ENCODE assay signal across 8 cellular contexts in genomic region chr5:140182803-140183367, GRCh38. TPM values are rescaled to one million over a fixed set of nuclear protein-coding genes. Genes with fewer than 3 reads are reported as not detected.
DNase-seq lines count a peak whose midpoint lies in the region; ATAC-seq and TF ChIP-seq lines count a peak whose summit lies in the region.

No MANE protein-coding gene starts in this region.

- H3K36me3 ChIP-seq in left lung: no peaks in the 10 kb centered on the region
- no peaks in the 10 kb centered on the region for H3K36me3 ChIP-seq in tibial nerve

- DNase-seq in NCI-H2107 treated with DMSO at 0.1 percent for 48 hours (lab: John Stamatoyannopoulos, UW; ENCODE audit: unreplicated experiment): peak; percentile 14
- DNase-seq in NCI-H2107 (lab: John Stamatoyannopoulos, UW): no peak
- DNase-seq in cardiac fibroblast (ENCODE audit: low read depth in 2 of 2): peak; percentile 59 to 79
- peak in 1 of 2 donors; percentile 63 for DNase-seq in left lung
- DNase-seq in tibial nerve (ENCODE audit: low spot score in 2 of 2): peak in 1 of 2 donors; percentile 65
- no peak for DNase-seq in GM19240 (ENCODE audit: insufficient read length, low spot score)

- intact Hi-C loops in left lung (cut with DNase I): no loop called here

- H3K27me3 ChIP-seq in left lung: no peaks in the 10 kb centered on the region
- no peaks in the 10 kb centered on the region for H3K27me3 ChIP-seq in tibial nerve

- peak; percentile 84 for ATAC-seq in left lung
- no peak for ATAC-seq in HG03520 (IDR thresholded peaks at IDR 0.05; ENCODE audit: unreplicated experiment)
- no peak for ATAC-seq in HG02870 (IDR thresholded peaks at IDR 0.05; ENCODE audit: unreplicated experiment)

- TF ChIP-seq CTCF in cardiac fibroblast (IDR thresholded peaks at IDR 0.05; ENCODE audit: low read depth, low read length) (no peak), left lung (IDR thresholded peaks at IDR 0.05) (no peak), tibial nerve (IDR thresholded peaks at IDR 0.05) (no peak)

- H3K9me3 ChIP-seq in left lung (no peaks in the 10 kb centered on the region), tibial nerve (no peaks in the 10 kb centered on the region)

- peaks cover 18 to 63% of the 10 kb centered on the region in 2 donors for H3K4me1 ChIP-seq in left lung
- H3K4me1 ChIP-seq in tibial nerve: peaks cover 0 to 49% (median 41%) of the 10 kb centered on the region in 4 donors

- TF ChIP-seq POLR2A in tibial nerve (IDR thresholded peaks at IDR 0.05): no peak

- peak in 1 of 2 donors; percentile 46 for TF ChIP-seq EP300 in tibial nerve (IDR thresholded peaks at IDR 0.05)

- peak overlapping the region; percentile 53 to 70 for H3K27ac ChIP-seq in left lung
- H3K27ac ChIP-seq in tibial nerve: peak overlapping the region; percentile 57 to 82 (median 72)

- 26 to 36% methylated on average over 5 of the region's 5 CpGs for WGBS in tibial nerve, 2 donors

- H3K4me3 ChIP-seq in cardiac fibroblast (replicated peaks in 1 of 2; ENCODE audit: low read depth in 2 of 2, low read length in 2 of 2) (no peak overlapping the region), left lung (no peak overlapping the region), tibial nerve (no peak overlapping the region)

RNA-seq across cellular contexts. Expression of gene CYSTM1, which starts 7.9 kb away (rescaled TPM):
- 10 to 100 TPM; 85.2 to 90.4 TPM for total RNA-seq in left lung
- 10 to 100 TPM; 44.9 to 77.6 (median 63.5) TPM for total RNA-seq in tibial nerve

RNA-seq across cellular contexts. Expression of gene IGIP, which starts 57.1 kb away (rescaled TPM):
- total RNA-seq in left lung (10 to 100 TPM; 11.6 to 13.7 TPM), tibial nerve (10 to 100 TPM; 16.5 to 28.6 (median 27.1) TPM)

Comparison
In these comparisons a context has a peak if more than half of its experiments do, and no peak if none do; other contexts are left out.
1. DNase-seq: peak in NCI-H2107 treated with DMSO at 0.1 percent for 48 hours (single experiment) and cardiac fibroblast (2 of 2); none in NCI-H2107 (single experiment) and GM19240 (single experiment).